Comparison of ENCODE assay signal across 20 cellular contexts in the genomic region with DNA sequence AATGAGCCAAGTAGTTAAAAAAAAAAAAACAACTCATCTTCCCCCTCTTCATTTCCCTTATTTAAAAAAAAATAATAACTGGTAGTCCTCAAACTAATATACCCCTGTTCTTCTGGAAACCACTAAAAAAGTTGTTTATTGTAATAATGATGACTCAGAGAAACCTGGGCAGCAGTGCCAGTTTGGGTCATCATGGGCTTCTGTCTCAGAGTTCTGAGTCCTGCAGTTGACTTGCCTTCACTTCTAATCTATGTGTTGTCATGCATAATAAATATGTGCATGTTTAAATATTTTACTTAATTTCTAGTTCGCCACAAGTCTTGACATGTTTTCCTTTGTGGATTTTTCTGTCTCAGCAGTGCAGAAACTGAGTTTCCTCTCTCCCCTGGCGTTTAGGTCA. TPM values are rescaled to one million over a fixed set of nuclear protein-coding genes. Genes with fewer than 3 reads are reported as not detected.
A peak's percentile ranks its signal among the peaks of the same experiment; 100 is the strongest.
DNase-seq lines count a peak whose midpoint lies in the region; ATAC-seq and TF ChIP-seq lines count a peak whose summit lies in the region.
"Had no signal": no experiment of that assay in that cellular context is flagged by ENCODE, and none has a peak within 500 bp of the region (broad histone marks: within the 10 kb centered on the region; RNA-seq: fewer than 3 reads in every experiment).

No MANE protein-coding gene starts in this region.

- H3K27me3 ChIP-seq in suprapubic skin: no peaks in the 10 kb centered on the region
- H3K27me3 ChIP-seq: adrenal gland, heart right ventricle, tibial artery had no signal

- DNase-seq in NCI-H526 treated with DMSO at 0.1 percent for 48 hours (lab: John Stamatoyannopoulos, UW) (peak; percentile 27), NCI-H526 (lab: John Stamatoyannopoulos, UW) (no peak), astrocyte of the hippocampus (ENCODE audit: low read depth, low spot score) (peak; percentile 65), fibroblast of peridontal ligament (ENCODE audit: extremely low read depth) (peak; percentile 54), suprapubic skin (ENCODE audit: low spot score in 2 of 2) (no peak), HuH-7.5 (ENCODE audit: low spot score) (no peak), DMS153 treated with DMSO at 0.1 percent for 48 hours (lab: John Stamatoyannopoulos, UW; ENCODE audit: unreplicated experiment) (no peak)
- DNase-seq: activated CD8-positive, alpha-beta T cell treated with anti-CD3 and anti-CD28 coated beads, Interleukin-2, amount 10 ng/mL, durations not matched to agents 7 days and 5 days; adrenal gland; C1 segment of cervical spinal cord; heart right ventricle; naive B cell; NCI-H1694 treated with DMSO at 0.1 percent for 48 hours; tibial artery had no signal

- TF ChIP-seq EP300 in suprapubic skin (IDR thresholded peaks at IDR 0.05): no peak

- peaks cover 20% of the 10 kb centered on the region for H3K4me1 ChIP-seq in suprapubic skin

- H3K36me3 ChIP-seq in suprapubic skin: peaks cover 67% of the 10 kb centered on the region

- WGBS in suprapubic skin: 83% methylated on average over 2 of the region's 2 CpGs

- no peak overlapping the region for H3K4me3 ChIP-seq in suprapubic skin
- H3K4me3 ChIP-seq: adrenal gland, heart right ventricle, lung, tibial artery had no signal

- ATAC-seq in GM18909 (IDR thresholded peaks at IDR 0.05; ENCODE audit: poor library complexity, unreplicated experiment): no peak
- ATAC-seq: activated CD8-positive, alpha-beta T cell treated with anti-CD3 and anti-CD28 coated beads, Interleukin-2, amount 10 ng/mL, durations not matched to agents 7 days and 5 days; activated T-helper 17 cell treated with anti-CD3 and anti-CD28 coated beads, Interleukin-2, amount 50 U/mL, for 72 hours; HCT116; heart right ventricle; Right ventricle myocardium inferior had no signal

- peak overlapping the region; percentile 6 for H3K27ac ChIP-seq in suprapubic skin
- H3K27ac ChIP-seq: 22Rv1 had no signal

- no peaks in the 10 kb centered on the region for H3K9me3 ChIP-seq in suprapubic skin
- H3K9me3 ChIP-seq: adrenal gland, heart right ventricle, tibial artery had no signal

- TF ChIP-seq POLR2A in suprapubic skin (IDR thresholded peaks at IDR 0.05): no peak

- TF ChIP-seq CTCF in suprapubic skin (IDR thresholded peaks at IDR 0.05): no peak

RNA-seq across cellular contexts. Expression of a gene that starts 46.8 kb away (rescaled TPM):
- 10 to 100 TPM; 27.9 to 39.8 (median 31.8) TPM for total RNA-seq in suprapubic skin

Comparison
In these comparisons a context has a peak if more than half of its experiments do, and no peak if none do; other contexts are left out.
1. DNase-seq: peak in NCI-H526 treated with DMSO at 0.1 percent for 48 hours (single experiment), astrocyte of the hippocampus (single experiment) and fibroblast of peridontal ligament (single experiment); none in NCI-H526 (0 of 2), suprapubic skin (0 of 2), HuH-7.5 (single experiment) and DMS153 treated with DMSO at 0.1 percent for 48 hours (single experiment).